ENCODE assay signal across 11 cellular contexts in genomic region chr10:125083576-125083920, GRCh38.
DNase-seq lines count a peak whose midpoint lies in the region; ATAC-seq and TF ChIP-seq lines count a peak whose summit lies in the region.
"Had no signal": no experiment of that assay in that cellular context is flagged by ENCODE, and none has a peak within 500 bp of the region (broad histone marks: within the 10 kb centered on the region; RNA-seq: fewer than 3 reads in every experiment).

No MANE protein-coding gene starts in this region.

- peaks cover 74% of the 10 kb centered on the region for H3K4me1 Mint-ChIP-seq in WTC11

- TF ChIP-seq POLR2A in gastroesophageal sphincter (IDR thresholded peaks at IDR 0.05) = no peak

- H3K27ac ChIP-seq in gastroesophageal sphincter = peak overlapping the region; percentile 1 to 89 (median 86)
- H3K27ac ChIP-seq: colonic mucosa had no signal

- H3K4me3 Mint-ChIP-seq in WTC11 = no peak overlapping the region

- POLR2A ChIA-PET in WTC11 (lab: Charles Lee) = no interaction called here

- WGBS in gastroesophageal sphincter (ENCODE audit: low coverage in 1 of 2), 2 donors = 48 to 67% methylated on average over 6 to 10 of the region's 10 CpGs

- no peak for TF ChIP-seq EP300 in gastroesophageal sphincter (IDR thresholded peaks at IDR 0.05)

- no peak overlapping the region for H3K4me3 ChIP-seq in gastroesophageal sphincter
- H3K4me3 ChIP-seq: colonic mucosa had no signal

- in situ Hi-C loops in Caki2 (cut with HindIII; ENCODE audit: low pct_unique_long_range_greater_than_20kb, low sequenced_read_pairs) = no loop called here

- H3K9me3 ChIP-seq in gastroesophageal sphincter = no peaks in the 10 kb centered on the region
- H3K9me3 ChIP-seq: colonic mucosa had no signal

- no peaks in the 10 kb centered on the region for H3K27me3 Mint-ChIP-seq in WTC11 (ENCODE audit: low read depth)

- no peaks in the 10 kb centered on the region for H3K9me3 Mint-ChIP-seq in WTC11

- peak overlapping the region; percentile 30; the same call in 1 of the 2 replicates for H3K27ac Mint-ChIP-seq in WTC11

- TF ChIP-seq CTCF in WTC11 (IDR thresholded peaks at IDR 0.05) (no peak), gastroesophageal sphincter (IDR thresholded peaks at IDR 0.05) (no peak)

- DNase-seq in Caki2 (ENCODE audit: low read depth) (peak; percentile 95), WTC11 (ENCODE audit: low spot score) (no peak), pulmonary artery endothelial cell (ENCODE audit: low read depth, low spot score) (peak; percentile 19), NCI-H2029 treated with DMSO at 0.1 percent for 48 hours (lab: John Stamatoyannopoulos, UW) (no peak), occipital lobe (lab: John Stamatoyannopoulos, UW) (no peak)
- DNase-seq in activated CD8-positive, alpha-beta memory T cell treated with anti-CD3 and anti-CD28 coated beads, Interleukin-2, amount 50 U/mL, for 4 hours = no peak
- DNase-seq: colonic mucosa, NCI-H2227 treated with DMSO at 0.1 percent for 48 hours, substantia nigra had no signal

- peaks cover 0 to 15% of the 10 kb centered on the region in 2 donors for H3K36me3 ChIP-seq in gastroesophageal sphincter
- H3K36me3 ChIP-seq: colonic mucosa had no signal

- CTCF ChIA-PET in WTC11 (lab: Charles Lee) = interaction anchor here (0.9 to 2.9 kb wide), 3 partner anchors 20 to 35 kb away, joined by 3 to 12 read pairs (median 3); no protein-coding TSS in a partner anchor

- H3K36me3 Mint-ChIP-seq in WTC11 = peaks cover 63% of the 10 kb centered on the region

- H3K27me3 ChIP-seq in gastroesophageal sphincter = no peaks in the 10 kb centered on the region
- H3K27me3 ChIP-seq: colonic mucosa had no signal

- peaks cover 0 to 73% (median 36%) of the 10 kb centered on the region in 3 donors for H3K4me1 ChIP-seq in gastroesophageal sphincter
- H3K4me1 ChIP-seq: colonic mucosa had no signal

- ATAC-seq in WTC11 (no peak), gastroesophageal sphincter (no peak), GM19452 (IDR thresholded peaks at IDR 0.05; ENCODE audit: unreplicated experiment) (no peak)

TF ChIP-seq in WTC11, 78 proteins besides CTCF, POLR2A, EP300 and RAD21:
- no peak for TF ChIP-seq ESRRA (CRISPR knock-in tag; IDR thresholded peaks at IDR 0.05; ENCODE audit: borderline replicate concordance)
- TF ChIP-seq NR1H2 (CRISPR knock-in tag; IDR thresholded peaks at IDR 0.05) = no peak
- TF ChIP-seq MXD4 (CRISPR knock-in tag; IDR thresholded peaks at IDR 0.05; ENCODE audit: borderline replicate concordance) = no peak
- no peak for TF ChIP-seq HMGA2 (CRISPR knock-in tag; IDR thresholded peaks at IDR 0.05)
- no peak for TF ChIP-seq NFATC4 (CRISPR knock-in tag; IDR thresholded peaks at IDR 0.05)
- no peak for TF ChIP-seq ZNF396 (CRISPR knock-in tag; IDR thresholded peaks at IDR 0.05; ENCODE audit: borderline replicate concordance)
- TF ChIP-seq ZNF232 (CRISPR knock-in tag; IDR thresholded peaks at IDR 0.05) = no peak
- no peak for TF ChIP-seq E2F1 (CRISPR knock-in tag; IDR thresholded peaks at IDR 0.05)
- no peak for TF ChIP-seq KAT7 (CRISPR knock-in tag; IDR thresholded peaks at IDR 0.05; ENCODE audit: borderline replicate concordance)
- no peak for TF ChIP-seq ARID4B (CRISPR knock-in tag; IDR thresholded peaks at IDR 0.05; ENCODE audit: borderline replicate concordance)
- no peak for TF ChIP-seq AFF4 (CRISPR knock-in tag; IDR thresholded peaks at IDR 0.05; ENCODE audit: borderline replicate concordance)
- no peak for TF ChIP-seq RORB (CRISPR knock-in tag; IDR thresholded peaks at IDR 0.05)
- TF ChIP-seq GRHL2 (CRISPR knock-in tag; IDR thresholded peaks at IDR 0.05; ENCODE audit: insufficient replicate concordance, severe bottlenecking) = no peak
- no peak for TF ChIP-seq ZNF263 (CRISPR knock-in tag; IDR thresholded peaks at IDR 0.05; ENCODE audit: low read depth)

Comparison
In these comparisons a context has a peak if more than half of its experiments do, and no peak if none do; other contexts are left out.
1. DNase-seq: peak in Caki2 (single experiment) and pulmonary artery endothelial cell (single experiment); none in WTC11 (single experiment), NCI-H2029 treated with DMSO at 0.1 percent for 48 hours (single experiment), activated CD8-positive, alpha-beta memory T cell treated with anti-CD3 and anti-CD28 coated beads, Interleukin-2, amount 50 U/mL, for 4 hours (single experiment) and occipital lobe (single experiment).